8 cellular contexts compared by ENCODE assay signal in genomic region chr3:159711560-159712333, GRCh38.
DNase-seq lines count a peak whose midpoint lies in the region; ATAC-seq, FAIRE-seq and TF ChIP-seq lines count a peak whose summit lies in the region.
"Had no signal": no experiment of that assay in that cellular context is flagged by ENCODE, and none has a peak within 500 bp of the region (broad histone marks: within the 10 kb centered on the region; RNA-seq: fewer than 3 reads in every experiment).

No MANE protein-coding gene starts in this region.

- CTCF ChIA-PET in mammary epithelial cell (lab: Charles Lee; ENCODE audit: low non-redundant PET) = no interaction called here

- no peak overlapping the region for H3K9ac ChIP-seq in mammary epithelial cell (ENCODE audit: insufficient read depth, low read length)
- H3K9ac ChIP-seq in MM.1S (ENCODE audit: low read length) = no peak overlapping the region

- peak overlapping the region; percentile 19 for H3K4me2 ChIP-seq in mammary epithelial cell (ENCODE audit: insufficient read depth, low read depth, low read length)
- no peak overlapping the region for H3K4me2 ChIP-seq in MM.1S (ENCODE audit: low read depth, low read length)

- ATAC-seq in thoracic aorta (ENCODE audit: insufficient number of reproducible peaks, low FRiP score, low read depth) (peak; percentile 82), HG02642 (IDR thresholded peaks at IDR 0.05; ENCODE audit: poor library complexity, unreplicated experiment) (no peak)
- ATAC-seq: T-helper 17 cell had no signal

- dilution Hi-C loops in mammary epithelial cell (cut with HindIII; ENCODE audit: low sequenced_read_pairs) = no loop called here

- no peaks in the 10 kb centered on the region for H3K36me3 ChIP-seq in mammary epithelial cell (ENCODE audit: insufficient read depth, low read length)
- H3K36me3 ChIP-seq in thoracic aorta = no peaks in the 10 kb centered on the region
- H3K36me3 ChIP-seq in MM.1S (replicated peaks; ENCODE audit: insufficient read depth, low read length) = no peaks in the 10 kb centered on the region

- H4K20me1 ChIP-seq in mammary epithelial cell (ENCODE audit: insufficient read depth, low read length) (no peaks in the 10 kb centered on the region), MM.1S (ENCODE audit: insufficient read depth, low read length) (no peaks in the 10 kb centered on the region)

- no peaks in the 10 kb centered on the region for H3K9me3 ChIP-seq in mammary epithelial cell (replicated peaks; ENCODE audit: insufficient read depth, low read length)
- no peaks in the 10 kb centered on the region for H3K9me3 ChIP-seq in thoracic aorta
- no peaks in the 10 kb centered on the region for H3K9me3 ChIP-seq in MM.1S (replicated peaks; ENCODE audit: insufficient read depth, low read length)

- no peaks in the 10 kb centered on the region for H3K27me3 ChIP-seq in mammary epithelial cell (ENCODE audit: insufficient read depth, low read length)
- no peaks in the 10 kb centered on the region for H3K27me3 ChIP-seq in thoracic aorta (replicated peaks; ENCODE audit: insufficient read depth)
- H3K27me3 ChIP-seq in MM.1S (replicated peaks; ENCODE audit: insufficient read depth, low read length) = no peaks in the 10 kb centered on the region

- peak; percentile 77 for DNase-seq in HTR-8/SVneo (ENCODE audit: insufficient read length, low spot score)
- DNase-seq in mammary epithelial cell = peak; percentile 65
- peak; percentile 13 for DNase-seq in iPS-NIHi11 (ENCODE audit: low spot score)
- DNase-seq in thoracic aorta (ENCODE audit: low spot score) = peak; percentile 21
- DNase-seq in SKM-1 treated with dmso at 0.1 percent for 144 hours (lab: John Stamatoyannopoulos, UW; ENCODE audit: unreplicated experiment) = no peak
- DNase-seq in MM.1S = no peak
- DNase-seq: T-helper 17 cell had no signal

- in situ Hi-C loops in mammary epithelial cell (cut with MboI; ENCODE audit: low sequenced_read_pairs in 2 of 2) = no loop called here

- FAIRE-seq in HTR-8/SVneo (lab: Jason Lieb, UNC) = no peak

- no peaks in the 10 kb centered on the region for H3F3A ChIP-seq in MM.1S (ENCODE audit: insufficient read depth, low read length)

- TF ChIP-seq CTCF in mammary epithelial cell (conservative IDR thresholded peaks at IDR 0.05 in 1 of 2, IDR thresholded peaks at IDR 0.05 in 1 of 2; ENCODE audit: extremely low read depth in 1 of 2, insufficient read depth in 1 of 2, low read depth in 1 of 2, low read length in 2 of 2) (no peak), thoracic aorta (IDR thresholded peaks at IDR 0.05) (no peak), MM.1S (IDR thresholded peaks at IDR 0.05; ENCODE audit: low read length) (no peak)

- H3K9me2 ChIP-seq in MM.1S (replicated peaks; ENCODE audit: insufficient read depth, low read length) = no peaks in the 10 kb centered on the region

- no TSS peak for BruUV-seq in mammary epithelial cell (replicated peaks; lab: Mats Ljungman, UMichigan)

- H2AFZ ChIP-seq in mammary epithelial cell (ENCODE audit: low read depth, low read length) = peak overlapping the region; percentile 90
- H2AFZ ChIP-seq in MM.1S (ENCODE audit: low read length) = no peak overlapping the region

- 29% methylated on average over 6 of the region's 7 CpGs for WGBS in mammary epithelial cell (ENCODE audit: low coverage, missing lambda C conversion rate)

- H3K4me1 ChIP-seq in mammary epithelial cell (ENCODE audit: insufficient read depth, low read length) (peaks cover 10% of the 10 kb centered on the region), thoracic aorta (ENCODE audit: control insufficient read depth in 1 of 2, low read depth in 2 of 2) (peaks cover 0 to 9% of the 10 kb centered on the region in 2 donors), MM.1S (ENCODE audit: low read length) (0 out of 2 replicates have a peak, but pooled peaks cover 5% of the 10 kb centered on the region)

- H3K27ac ChIP-seq in mammary epithelial cell (ENCODE audit: insufficient read depth, low read depth, low read length) = peak overlapping the region; percentile 35
- peak overlapping the region; percentile 5 to 64 for H3K27ac ChIP-seq in thoracic aorta
- H3K27ac ChIP-seq in MM.1S (ENCODE audit: low read length) = no peak overlapping the region

- intact Hi-C loops in mammary epithelial cell (cut with micrococcal nuclease) = no loop called here

- no peaks in the 10 kb centered on the region for H3K79me2 ChIP-seq in mammary epithelial cell (ENCODE audit: insufficient read depth, low read length)
- H3K79me2 ChIP-seq in MM.1S (ENCODE audit: low read length) = no peaks in the 10 kb centered on the region

- H3K4me3 ChIP-seq in mammary epithelial cell (replicated peaks in 1 of 3; ENCODE audit: insufficient read depth in 1 of 3, low read depth in 2 of 3, low read length in 3 of 3) (no peak overlapping the region), thoracic aorta (peak overlapping the region; percentile 22), MM.1S (ENCODE audit: low read length) (no peak overlapping the region)

Comparison
In these comparisons a context has a peak if more than half of its experiments do, and no peak if none do; other contexts are left out.
1. DNase-seq: peak in HTR-8/SVneo (single experiment), mammary epithelial cell (single experiment), iPS-NIHi11 (single experiment) and thoracic aorta (single experiment); none in SKM-1 treated with dmso at 0.1 percent for 144 hours (single experiment) and MM.1S (single experiment).